In genomic region chrX:13955095-13955647, GRCh38 we compare ENCODE assay signal across 15 cellular contexts.
"Had no signal": no experiment of that assay in that cellular context is flagged by ENCODE, and none has a peak within 500 bp of the region (broad histone marks: within the 10 kb centered on the region; RNA-seq: fewer than 3 reads in every experiment).

No MANE protein-coding gene starts in this region.

- H3K4me3 ChIP-seq: lower lobe of right lung had no signal

- H3K4me1 ChIP-seq: lower lobe of right lung had no signal

- ATAC-seq: activated naive CD4-positive, alpha-beta T cell treated with anti-CD3 and anti-CD28 coated beads, Interleukin-2, amount 50 U/mL, for 72 hours; effector memory CD8-positive, alpha-beta T cell; left colon; natural killer cell treated with Interleukin-12 subunit alpha and Interleukin-12 subunit beta and Interleukin-15 and Interleukin-18, amount 100 ng/mL, for 72 hours had no signal

- DNase-seq: activated CD4-positive, alpha-beta T cell treated with anti-CD3 and anti-CD28 coated beads, Interleukin-2, amount 50 U/mL, for 48 hours; activated gamma-delta T cell treated with Interleukin-2 at 50 U/mL for 16 hours; activated T-cell treated with anti-CD3 and anti-CD28 coated beads for 4 hours; effector memory CD8-positive, alpha-beta T cell; foreskin fibroblast; hippocampal formation; islet precursor cell; left colon; lower lobe of right lung; stimulated activated CD4-positive, alpha-beta T cell treated with anti-CD3 and anti-CD28 coated beads, Interleukin-2, amount 100 ng/mL, for 48 hours; SW 1271; T-helper 2 cell; trophoblast cell had no signal

- H3K27ac ChIP-seq: lower lobe of right lung had no signal

- H3K9me3 ChIP-seq: lower lobe of right lung had no signal

- H3K36me3 ChIP-seq: lower lobe of right lung had no signal
